In genomic region chr3:115704661-115705338, GRCh38 we compare ENCODE assay signal across 19 cellular contexts.
DNase-seq lines count a peak whose midpoint lies in the region; ATAC-seq, FAIRE-seq and TF ChIP-seq lines count a peak whose summit lies in the region.
"Had no signal": no experiment of that assay in that cellular context is flagged by ENCODE, and none has a peak within 500 bp of the region (broad histone marks: within the 10 kb centered on the region; RNA-seq: fewer than 3 reads in every experiment).

No MANE protein-coding gene starts in this region.

- H3K9me3 ChIP-seq in kidney (ENCODE audit: control insufficient read depth in 1 of 2, low read length in 2 of 2) = no peaks in the 10 kb centered on the region
- H3K9me3 ChIP-seq: right atrium auricular region had no signal

- H3K9ac ChIP-seq in kidney (ENCODE audit: low read length in 2 of 2) = no peak overlapping the region

- no peaks in the 10 kb centered on the region for H3K4me1 ChIP-seq in kidney (ENCODE audit: control insufficient read depth in 1 of 2, insufficient read depth in 1 of 2, low read depth in 1 of 2, low read length in 2 of 2)

- no peaks in the 10 kb centered on the region for H3K27me3 ChIP-seq in GM06990 (replicated peaks; ENCODE audit: control insufficient read depth, insufficient read depth, low read length)
- H3K27me3 ChIP-seq: right atrium auricular region had no signal

- no peak for FAIRE-seq in kidney (lab: Jason Lieb, UNC)
- FAIRE-seq: GM12892, K562 had no signal

- no peak overlapping the region for H3K4me3 ChIP-seq in GM06990 (replicated peaks; ENCODE audit: low read depth, low read length)
- no peak overlapping the region for H3K4me3 ChIP-seq in kidney (ENCODE audit: low read length in 2 of 2)
- H3K4me3 ChIP-seq: K562, right atrium auricular region had no signal

- TF ChIP-seq CTCF in GM06990 (IDR thresholded peaks at IDR 0.05; ENCODE audit: insufficient read depth, low read length, poor library complexity, severe bottlenecking) (no peak), VCaP (conservative IDR thresholded peaks at IDR 0.05) (no peak), kidney (IDR thresholded peaks at IDR 0.05; ENCODE audit: borderline replicate concordance, extremely low read depth, insufficient read depth) (no peak)

- DNase-seq in GM06990 (ENCODE audit: extremely low read depth, insufficient read length) (peak; percentile 7), myocyte (ENCODE audit: low read depth) (peak; percentile 32), NCI-H1105 (lab: John Stamatoyannopoulos, UW) (no peak), SKM-1 treated with dmso at 0.1 percent for 144 hours (lab: John Stamatoyannopoulos, UW; ENCODE audit: unreplicated experiment) (no peak), kidney (no peak)
- DNase-seq: activated CD8-positive, alpha-beta T cell treated with anti-CD3 and anti-CD28 coated beads for 36 hours; EL; NCI-H2029 treated with DMSO at 0.1 percent for 48 hours; SHP77 treated with DMSO at 0.1 percent for 48 hours; stimulated activated CD4-positive, alpha-beta T cell treated with anti-CD3 and anti-CD28 coated beads, Interleukin-4, amount 100 ng/mL, for 24 hours; T1000; trophoblast cell had no signal

- H3K27ac ChIP-seq in VCaP = peak overlapping the region; percentile 5
- no peak overlapping the region for H3K27ac ChIP-seq in kidney (ENCODE audit: low read depth in 2 of 2, low read length in 2 of 2)
- H3K27ac ChIP-seq: C4-2B, right atrium auricular region had no signal

- H3K36me3 ChIP-seq in GM06990 (ENCODE audit: control insufficient read depth, insufficient read depth, low read length) (no peaks in the 10 kb centered on the region), kidney (ENCODE audit: control insufficient read depth in 1 of 2, insufficient read depth in 2 of 2, low read length in 2 of 2) (no peaks in the 10 kb centered on the region)
- H3K36me3 ChIP-seq: right atrium auricular region had no signal

- ATAC-seq in HG03159 (IDR thresholded peaks at IDR 0.05; ENCODE audit: unreplicated experiment) = peak; percentile 53
- no peak for ATAC-seq in GM21367 (IDR thresholded peaks at IDR 0.05; ENCODE audit: unreplicated experiment)
- ATAC-seq: activated CD8-positive, alpha-beta T cell treated with anti-CD3 and anti-CD28 coated beads for 36 hours; K562 had no signal

- intact Hi-C loops in kidney (cut with DNase I) = no loop called here

Comparison
In these comparisons a context has a peak if more than half of its experiments do, and no peak if none do; other contexts are left out.
1. DNase-seq: peak in GM06990 (single experiment) and myocyte (single experiment); none in NCI-H1105 (single experiment), SKM-1 treated with dmso at 0.1 percent for 144 hours (single experiment) and kidney (single experiment).